Comparison of ENCODE assay signal across 11 cellular contexts in genomic region chr19:56840452-56841193, GRCh38. TPM values are rescaled to one million over a fixed set of nuclear protein-coding genes. Genes with fewer than 3 reads are reported as not detected.
DNase-seq lines count a peak whose midpoint lies in the region; ATAC-seq and FAIRE-seq lines count a peak whose summit lies in the region.
"Had no signal": no experiment of that assay in that cellular context is flagged by ENCODE, and none has a peak within 500 bp of the region (broad histone marks: within the 10 kb centered on the region; RNA-seq: fewer than 3 reads in every experiment).

Gene PEG3, minus strand, starts transcription at chr19:56840726. Its CDS starts 16,071 bp downstream, at chr19:56824655.
Gene ZIM2, minus strand, starts transcription at chr19:56840726. Its CDS starts 16,449 bp downstream, at chr19:56824277.

- peak within 1 kb of the TSS; percentile 80 for H3K27ac Mint-ChIP-seq in activated naive CD8-positive, alpha-beta T cell treated with anti-CD3 and anti-CD28 coated beads, Interleukin-2, amount 10 ng/mL, durations not matched to agents 7 days and 5 days
- H3K27ac Mint-ChIP-seq in activated naive CD8-positive, alpha-beta T cell treated with anti-CD3 and anti-CD28 coated beads, Interleukin-2, amount 50 U/mL, for 24 hours, result no peak within 1 kb of the TSS
- peak within 1 kb of the TSS in 2 of 10 donors; percentile 37 to 46 for H3K27ac Mint-ChIP-seq in naive thymus-derived CD8-positive, alpha-beta T cell

- H3K4me1 Mint-ChIP-seq in activated naive CD8-positive, alpha-beta T cell treated with anti-CD3 and anti-CD28 coated beads, Interleukin-2, amount 10 ng/mL, durations not matched to agents 7 days and 5 days, result peaks cover 4% of the 10 kb centered on the region
- no peaks in the 10 kb centered on the region for H3K4me1 Mint-ChIP-seq in activated naive CD8-positive, alpha-beta T cell treated with anti-CD3 and anti-CD28 coated beads, Interleukin-2, amount 50 U/mL, for 24 hours
- H3K4me1 Mint-ChIP-seq in naive thymus-derived CD8-positive, alpha-beta T cell, result peaks cover 0 to 5% (median 2%) of the 10 kb centered on the region in 4 donors

- H3K36me3 Mint-ChIP-seq in activated naive CD8-positive, alpha-beta T cell treated with anti-CD3 and anti-CD28 coated beads, Interleukin-2, amount 10 ng/mL, durations not matched to agents 7 days and 5 days, result peaks cover 7% of the 10 kb centered on the region
- peaks cover 16% of the 10 kb centered on the region for H3K36me3 Mint-ChIP-seq in activated naive CD8-positive, alpha-beta T cell treated with anti-CD3 and anti-CD28 coated beads, Interleukin-2, amount 50 U/mL, for 24 hours (ENCODE audit: low read depth)
- peaks cover 11 to 31% (median 26%) of the 10 kb centered on the region in 3 donors for H3K36me3 Mint-ChIP-seq in naive thymus-derived CD8-positive, alpha-beta T cell

- no peak for ATAC-seq in activated naive CD8-positive, alpha-beta T cell treated with anti-CD3 and anti-CD28 coated beads, Interleukin-2, amount 10 ng/mL, durations not matched to agents 7 days and 5 days (ENCODE audit: low read depth)
- no peak for ATAC-seq in activated naive CD8-positive, alpha-beta T cell treated with anti-CD3 and anti-CD28 coated beads, Interleukin-2, amount 50 U/mL, for 24 hours
- ATAC-seq in naive thymus-derived CD8-positive, alpha-beta T cell, result no peak
- ATAC-seq in HG02571 (IDR thresholded peaks at IDR 0.05; ENCODE audit: unreplicated experiment), result no peak

- no peak for DNase-seq in activated naive CD8-positive, alpha-beta T cell treated with anti-CD3 and anti-CD28 coated beads, Interleukin-2, amount 10 ng/mL, durations not matched to agents 7 days and 5 days
- DNase-seq in activated naive CD8-positive, alpha-beta T cell treated with anti-CD3 and anti-CD28 coated beads, Interleukin-2, amount 50 U/mL, for 24 hours, result no peak
- DNase-seq in frontal cortex (ENCODE audit: low spot score in 2 of 2) (peak; percentile 52 to 62), urothelium cell line (ENCODE audit: low spot score) (peak; percentile 87), AML-193 (lab: John Stamatoyannopoulos, UW) (no peak), GM19239 (ENCODE audit: insufficient read length, low spot score) (no peak)
- DNase-seq in naive thymus-derived CD8-positive, alpha-beta T cell, result no peak
- DNase-seq: NCI-H1694 had no signal

- POLR2A ChIA-PET in activated naive CD8-positive, alpha-beta T cell treated with anti-CD3 and anti-CD28 coated beads, Interleukin-2, amount 10 ng/mL, durations not matched to agents 7 days and 5 days (lab: Charles Lee), result no interaction called here
- POLR2A ChIA-PET in naive thymus-derived CD8-positive, alpha-beta T cell (lab: Charles Lee), result no interaction called here

- peaks cover 22% of the 10 kb centered on the region for H3K9me3 Mint-ChIP-seq in activated naive CD8-positive, alpha-beta T cell treated with anti-CD3 and anti-CD28 coated beads, Interleukin-2, amount 10 ng/mL, durations not matched to agents 7 days and 5 days
- peaks cover 35% of the 10 kb centered on the region for H3K9me3 Mint-ChIP-seq in activated naive CD8-positive, alpha-beta T cell treated with anti-CD3 and anti-CD28 coated beads, Interleukin-2, amount 50 U/mL, for 24 hours
- H3K9me3 Mint-ChIP-seq in naive thymus-derived CD8-positive, alpha-beta T cell, result peaks cover 8 to 58% (median 38%) of the 10 kb centered on the region in 9 donors

- peaks cover 6% of the 10 kb centered on the region for H3K27me3 Mint-ChIP-seq in activated naive CD8-positive, alpha-beta T cell treated with anti-CD3 and anti-CD28 coated beads, Interleukin-2, amount 10 ng/mL, durations not matched to agents 7 days and 5 days
- peaks cover 17% of the 10 kb centered on the region for H3K27me3 Mint-ChIP-seq in activated naive CD8-positive, alpha-beta T cell treated with anti-CD3 and anti-CD28 coated beads, Interleukin-2, amount 50 U/mL, for 24 hours
- H3K27me3 Mint-ChIP-seq in naive thymus-derived CD8-positive, alpha-beta T cell, result peaks cover 6 to 30% (median 19%) of the 10 kb centered on the region in 5 donors

- peak within 1 kb of the TSS; percentile 57 for H3K4me3 Mint-ChIP-seq in activated naive CD8-positive, alpha-beta T cell treated with anti-CD3 and anti-CD28 coated beads, Interleukin-2, amount 10 ng/mL, durations not matched to agents 7 days and 5 days
- no peak within 1 kb of the TSS for H3K4me3 Mint-ChIP-seq in activated naive CD8-positive, alpha-beta T cell treated with anti-CD3 and anti-CD28 coated beads, Interleukin-2, amount 50 U/mL, for 24 hours
- H3K4me3 Mint-ChIP-seq in naive thymus-derived CD8-positive, alpha-beta T cell, result peak within 1 kb of the TSS in 6 of 10 donors; percentile 16 to 54 (median 33)

- FAIRE-seq in frontal cortex (lab: Jason Lieb, UNC) (no peak), urothelium cell line (lab: Jason Lieb, UNC) (no peak), GM19239 (lab: Jason Lieb, UNC) (no peak)

RNA-seq across cellular contexts. Expression of gene PEG3, which starts in this region (rescaled TPM):
- under 1 TPM; 0.06 TPM for total RNA-seq in activated naive CD8-positive, alpha-beta T cell treated with anti-CD3 and anti-CD28 coated beads, Interleukin-2, amount 10 ng/mL, durations not matched to agents 7 days and 5 days
- 49.7 TPM for total RNA-seq in frontal cortex
- total RNA-seq in naive thymus-derived CD8-positive, alpha-beta T cell, result under 1 TPM; 0.57 to 0.60 TPM
- not detected for polyA plus RNA-seq in naive thymus-derived CD8-positive, alpha-beta T cell
- total RNA-seq: cardiac muscle cell had no signal
- polyA plus RNA-seq: cardiac muscle cell had no signal

RNA-seq across cellular contexts. Expression of gene ZIM2, which starts in this region (rescaled TPM):
- not detected for total RNA-seq in activated naive CD8-positive, alpha-beta T cell treated with anti-CD3 and anti-CD28 coated beads, Interleukin-2, amount 10 ng/mL, durations not matched to agents 7 days and 5 days
- total RNA-seq in frontal cortex, result 4.5 TPM
- total RNA-seq in naive thymus-derived CD8-positive, alpha-beta T cell, result not detected
- polyA plus RNA-seq in naive thymus-derived CD8-positive, alpha-beta T cell, result not detected
- total RNA-seq: cardiac muscle cell, mononuclear cell had no signal
- polyA plus RNA-seq: cardiac muscle cell had no signal

Comparison
In these comparisons a context has a peak if more than half of its experiments do, and no peak if none do; other contexts are left out.
1. RNA of gene PEG3 (total RNA-seq): 49.7 TPM in frontal cortex (single experiment); 0.57 to 0.60 TPM in naive thymus-derived CD8-positive, alpha-beta T cell and 0.06 TPM in activated naive CD8-positive, alpha-beta T cell treated with anti-CD3 and anti-CD28 coated beads, Interleukin-2, amount 10 ng/mL, durations not matched to agents 7 days and 5 days; every median in the first group is over 10 times any median in the second.
2. DNase-seq: peak in frontal cortex (2 of 2) and urothelium cell line (single experiment); none in activated naive CD8-positive, alpha-beta T cell treated with anti-CD3 and anti-CD28 coated beads, Interleukin-2, amount 10 ng/mL, durations not matched to agents 7 days and 5 days (single experiment), activated naive CD8-positive, alpha-beta T cell treated with anti-CD3 and anti-CD28 coated beads, Interleukin-2, amount 50 U/mL, for 24 hours (single experiment), naive thymus-derived CD8-positive, alpha-beta T cell (0 of 10), AML-193 (0 of 2) and GM19239 (single experiment).